Comparison of ENCODE assay signal across 8 cellular contexts in genomic region chr20:62938105-62938888, GRCh38.
DNase-seq lines count a peak whose midpoint lies in the region; ATAC-seq and TF ChIP-seq lines count a peak whose summit lies in the region.

Gene GID8 (plus strand): TSS chr20:62938147. CDS start chr20:62941503, 3,356 bp downstream.

- no peaks in the 10 kb centered on the region for H3K9me3 Mint-ChIP-seq in T-helper 2 cell treated with Interferon-gamma antibody and Interleukin-4, amounts not matched to agents 5 μg/mL and 100 μg/mL, for 36 hours

- TF ChIP-seq CTCF in coronary artery (IDR thresholded peaks at IDR 0.05): no peak

- peak within 1 kb of the TSS; percentile 95 for H3K4me3 Mint-ChIP-seq in T-helper 2 cell treated with Interferon-gamma antibody and Interleukin-4, amounts not matched to agents 5 μg/mL and 100 μg/mL, for 36 hours

- peaks cover 16% of the 10 kb centered on the region for H3K4me1 Mint-ChIP-seq in T-helper 2 cell treated with Interferon-gamma antibody and Interleukin-4, amounts not matched to agents 5 μg/mL and 100 μg/mL, for 36 hours (ENCODE audit: low read depth)

- H3K4me3 ChIP-seq in coronary artery: peak within 1 kb of the TSS; percentile 93

- ATAC-seq in GM19455 (IDR thresholded peaks at IDR 0.05; ENCODE audit: unreplicated experiment) (peak; percentile 42), HG03469 (IDR thresholded peaks at IDR 0.05; ENCODE audit: unreplicated experiment) (peak; percentile 31)

- H3K27me3 Mint-ChIP-seq in T-helper 2 cell treated with Interferon-gamma antibody and Interleukin-4, amounts not matched to agents 5 μg/mL and 100 μg/mL, for 36 hours (ENCODE audit: low read depth): no peaks in the 10 kb centered on the region

- DNase-seq in COLO829 (ENCODE audit: low spot score): peak; percentile 35
- DNase-seq in T-helper 2 cell treated with Interferon-gamma antibody and Interleukin-4, amounts not matched to agents 5 μg/mL and 100 μg/mL, for 36 hours (ENCODE audit: low spot score): no peak
- no peak for DNase-seq in coronary artery (ENCODE audit: low spot score)
- peak; percentile 78 for DNase-seq in left kidney (ENCODE audit: low read depth, low spot score)
- peak; percentile 55 for DNase-seq in stimulated activated CD8-positive, alpha-beta memory T cell treated with anti-CD3 and anti-CD28 coated beads, Interleukin-4, amount 100 ng/mL, for 48 hours
- DNase-seq in putamen (ENCODE audit: low spot score): no peak

- peaks cover 23% of the 10 kb centered on the region for H3K36me3 Mint-ChIP-seq in T-helper 2 cell treated with Interferon-gamma antibody and Interleukin-4, amounts not matched to agents 5 μg/mL and 100 μg/mL, for 36 hours (ENCODE audit: low read depth)

- peak within 1 kb of the TSS; percentile 85 to 97 for H3K27ac ChIP-seq in coronary artery

- peak within 1 kb of the TSS; percentile 96 for H3K27ac Mint-ChIP-seq in T-helper 2 cell treated with Interferon-gamma antibody and Interleukin-4, amounts not matched to agents 5 μg/mL and 100 μg/mL, for 36 hours

Comparison
In these comparisons a context has a peak if more than half of its experiments do, and no peak if none do; other contexts are left out.
1. DNase-seq: peak in COLO829 (single experiment), left kidney (single experiment) and stimulated activated CD8-positive, alpha-beta memory T cell treated with anti-CD3 and anti-CD28 coated beads, Interleukin-4, amount 100 ng/mL, for 48 hours (single experiment); none in T-helper 2 cell treated with Interferon-gamma antibody and Interleukin-4, amounts not matched to agents 5 μg/mL and 100 μg/mL, for 36 hours (single experiment), coronary artery (single experiment) and putamen (single experiment).